Comparison of ENCODE assay signal across 16 cellular contexts in the genomic region with DNA sequence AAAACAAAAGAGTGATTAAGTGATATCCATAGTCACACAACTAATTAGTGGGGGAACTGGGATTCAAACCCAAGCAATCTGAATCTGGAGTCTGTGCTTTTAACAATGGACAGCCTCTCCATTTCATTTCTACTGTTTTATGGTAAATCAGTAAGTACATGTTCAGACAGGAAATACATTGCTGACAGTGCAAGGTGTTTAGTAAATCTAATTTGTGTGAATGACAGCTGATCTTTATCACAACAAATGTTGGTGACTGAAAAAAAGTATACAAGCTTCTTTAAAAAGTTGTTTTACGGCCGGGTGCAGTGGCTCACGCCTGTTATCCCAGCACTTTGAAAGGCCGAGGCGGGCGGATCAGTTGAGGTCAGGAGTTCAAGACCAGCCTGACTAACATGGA. TPM values are rescaled to one million over a fixed set of nuclear protein-coding genes. Genes with fewer than 3 reads are reported as not detected.
DNase-seq lines count a peak whose midpoint lies in the region; ATAC-seq lines count a peak whose summit lies in the region.
"Had no signal": no experiment of that assay in that cellular context is flagged by ENCODE, and none has a peak within 500 bp of the region (broad histone marks: within the 10 kb centered on the region; RNA-seq: fewer than 3 reads in every experiment).

No MANE protein-coding gene starts in this region.

- H3K36me3 Mint-ChIP-seq in activated CD4-positive, alpha-beta T cell treated with anti-CD3 and anti-CD28 coated beads for 36 hours (ENCODE audit: low read depth), result peaks cover 35% of the 10 kb centered on the region
- peaks cover 34% of the 10 kb centered on the region for H3K36me3 Mint-ChIP-seq in CD4-positive, CD25-positive, alpha-beta regulatory T cell
- H3K36me3 Mint-ChIP-seq in activated CD4-positive, alpha-beta memory T cell treated with anti-CD3 and anti-CD28 coated beads for 36 hours, result peaks cover 35% of the 10 kb centered on the region

- DNase-seq in activated CD4-positive, alpha-beta T cell treated with anti-CD3 and anti-CD28 coated beads for 36 hours, result no peak
- DNase-seq in activated CD4-positive, alpha-beta T cell treated with anti-CD3 and anti-CD28 coated beads, Interleukin-2, amount 50 U/mL, for 4 hours, result no peak
- DNase-seq in CD4-positive, CD25-positive, alpha-beta regulatory T cell, result no peak
- DNase-seq in activated CD4-positive, alpha-beta memory T cell treated with anti-CD3 and anti-CD28 coated beads for 36 hours, result no peak
- DNase-seq in epithelial cell of prostate (ENCODE audit: low read depth, low spot score) (no peak), COLO668 (lab: John Stamatoyannopoulos, UW; ENCODE audit: unreplicated experiment) (no peak)
- DNase-seq: COR-L47, Karpas-422, MM.1S, NCI-H1105, NCI-H1694 treated with DMSO at 0.1 percent for 48 hours, NCI-H446, PC-3 had no signal

- intact Hi-C loops in activated CD4-positive, alpha-beta T cell treated with anti-CD3 and anti-CD28 coated beads for 36 hours (cut with DNase I, micrococcal nuclease), result loop anchor here (2.0 to 5.0 kb wide), 2 partner anchors 15 to 36 kb away; no protein-coding TSS in a partner anchor
- intact Hi-C loops in activated CD4-positive, alpha-beta memory T cell treated with anti-CD3 and anti-CD28 coated beads for 36 hours (cut with micrococcal nuclease), result no loop called here

- POLR2A ChIA-PET in activated CD4-positive, alpha-beta T cell treated with anti-CD3 and anti-CD28 coated beads for 36 hours (lab: Charles Lee), result no interaction called here
- POLR2A ChIA-PET in activated CD4-positive, alpha-beta memory T cell treated with anti-CD3 and anti-CD28 coated beads for 36 hours (lab: Charles Lee), result no interaction called here

- peaks cover 36% of the 10 kb centered on the region for H3K4me1 Mint-ChIP-seq in activated CD4-positive, alpha-beta T cell treated with anti-CD3 and anti-CD28 coated beads for 36 hours
- peaks cover 16 to 56% (median 40%) of the 10 kb centered on the region in 4 donors for H3K4me1 Mint-ChIP-seq in CD4-positive, CD25-positive, alpha-beta regulatory T cell
- H3K4me1 Mint-ChIP-seq in activated CD4-positive, alpha-beta memory T cell treated with anti-CD3 and anti-CD28 coated beads for 36 hours (ENCODE audit: low read depth), result peaks cover 53% of the 10 kb centered on the region

- peaks cover 3% of the 10 kb centered on the region for H3K4me1 ChIP-seq in CD4-positive, CD25-positive, alpha-beta regulatory T cell (ENCODE audit: control insufficient read depth, insufficient read depth, low read length, poor library complexity, severe bottlenecking)

- peaks cover 72% of the 10 kb centered on the region for H3K36me3 ChIP-seq in CD4-positive, CD25-positive, alpha-beta regulatory T cell (ENCODE audit: control insufficient read depth, insufficient read depth, low read length)

- H3K9me3 Mint-ChIP-seq in activated CD4-positive, alpha-beta T cell treated with anti-CD3 and anti-CD28 coated beads for 36 hours (ENCODE audit: low read depth), result no peaks in the 10 kb centered on the region
- H3K9me3 Mint-ChIP-seq in CD4-positive, CD25-positive, alpha-beta regulatory T cell, result no peaks in the 10 kb centered on the region
- H3K9me3 Mint-ChIP-seq in activated CD4-positive, alpha-beta memory T cell treated with anti-CD3 and anti-CD28 coated beads for 36 hours, result no peaks in the 10 kb centered on the region

- H3K27me3 Mint-ChIP-seq in activated CD4-positive, alpha-beta T cell treated with anti-CD3 and anti-CD28 coated beads for 36 hours, result no peaks in the 10 kb centered on the region
- no peaks in the 10 kb centered on the region for H3K27me3 Mint-ChIP-seq in CD4-positive, CD25-positive, alpha-beta regulatory T cell
- no peaks in the 10 kb centered on the region for H3K27me3 Mint-ChIP-seq in activated CD4-positive, alpha-beta memory T cell treated with anti-CD3 and anti-CD28 coated beads for 36 hours

- H3K27ac Mint-ChIP-seq in activated CD4-positive, alpha-beta T cell treated with anti-CD3 and anti-CD28 coated beads for 36 hours, result peak overlapping the region; percentile 59
- peak overlapping the region in 2 of 3 donors; percentile 47 to 74 for H3K27ac Mint-ChIP-seq in CD4-positive, CD25-positive, alpha-beta regulatory T cell
- peak overlapping the region; percentile 66 for H3K27ac Mint-ChIP-seq in activated CD4-positive, alpha-beta memory T cell treated with anti-CD3 and anti-CD28 coated beads for 36 hours

- no peaks in the 10 kb centered on the region for H3K27me3 ChIP-seq in CD4-positive, CD25-positive, alpha-beta regulatory T cell (ENCODE audit: control insufficient read depth, insufficient read depth, low read length)

- H3K27ac ChIP-seq in CD4-positive, CD25-positive, alpha-beta regulatory T cell (ENCODE audit: insufficient read depth, low read length, poor library complexity, severe bottlenecking), result no peak overlapping the region
- H3K27ac ChIP-seq in epithelial cell of prostate, result peak overlapping the region; percentile 26
- H3K27ac ChIP-seq: 22Rv1 had no signal

- no peak overlapping the region for H3K4me3 Mint-ChIP-seq in activated CD4-positive, alpha-beta T cell treated with anti-CD3 and anti-CD28 coated beads for 36 hours
- no peak overlapping the region for H3K4me3 Mint-ChIP-seq in CD4-positive, CD25-positive, alpha-beta regulatory T cell
- H3K4me3 Mint-ChIP-seq in activated CD4-positive, alpha-beta memory T cell treated with anti-CD3 and anti-CD28 coated beads for 36 hours, result no peak overlapping the region

- no peak for ATAC-seq in activated CD4-positive, alpha-beta T cell treated with anti-CD3 and anti-CD28 coated beads for 36 hours
- no peak for ATAC-seq in CD4-positive, CD25-positive, alpha-beta regulatory T cell (ENCODE audit: low read depth in 2 of 2)
- ATAC-seq in GM18870 (IDR thresholded peaks at IDR 0.05; ENCODE audit: unreplicated experiment), result no peak
- ATAC-seq in activated CD4-positive, CD25-positive, alpha-beta regulatory T cell treated with anti-CD3 and anti-CD28 coated beads, Interleukin-2, amount 50 U/mL, for 24 hours, result no peak
- ATAC-seq: PC-3 had no signal

- no peaks in the 10 kb centered on the region for H3K9me3 ChIP-seq in CD4-positive, CD25-positive, alpha-beta regulatory T cell (ENCODE audit: control insufficient read depth in 2 of 2, low read length in 2 of 2)

- no peak overlapping the region for H3K4me3 ChIP-seq in CD4-positive, CD25-positive, alpha-beta regulatory T cell (ENCODE audit: low read depth, low read length)

- CTCF ChIA-PET in activated CD4-positive, alpha-beta T cell treated with anti-CD3 and anti-CD28 coated beads for 36 hours (lab: Charles Lee), result no interaction called here
- CTCF ChIA-PET in activated CD4-positive, alpha-beta memory T cell treated with anti-CD3 and anti-CD28 coated beads for 36 hours (lab: Charles Lee), result interaction anchor here (3.6 kb wide), 1 partner anchor 38 kb away, joined by 14 read pairs; no protein-coding TSS in a partner anchor

RNA-seq across cellular contexts. Expression of a gene that starts 20.6 kb away (rescaled TPM):
- 10 to 100 TPM; 39.5 to 41.8 TPM for total RNA-seq in activated CD4-positive, alpha-beta T cell treated with anti-CD3 and anti-CD28 coated beads for 36 hours
- total RNA-seq in CD4-positive, CD25-positive, alpha-beta regulatory T cell, result 15.2 TPM
- polyA plus RNA-seq in CD4-positive, CD25-positive, alpha-beta regulatory T cell, result 1 to 10 TPM; 4.2 to 5.1 (median 4.9) TPM
- 10 to 100 TPM; 38.2 to 39.0 TPM for total RNA-seq in activated CD4-positive, alpha-beta memory T cell treated with anti-CD3 and anti-CD28 coated beads for 36 hours

RNA-seq across cellular contexts. Expression of a gene that starts 25.1 kb away (rescaled TPM):
- 100 to 1,000 TPM; 299 to 380 TPM for total RNA-seq in activated CD4-positive, alpha-beta T cell treated with anti-CD3 and anti-CD28 coated beads for 36 hours
- 358 TPM for total RNA-seq in CD4-positive, CD25-positive, alpha-beta regulatory T cell
- polyA plus RNA-seq in CD4-positive, CD25-positive, alpha-beta regulatory T cell, result 100 to 1,000 TPM; 429 to 518 (median 444) TPM
- total RNA-seq in activated CD4-positive, alpha-beta memory T cell treated with anti-CD3 and anti-CD28 coated beads for 36 hours, result 100 to 1,000 TPM; 270 to 279 TPM

RNA-seq across cellular contexts. Expression of a gene that starts 26.0 kb away (rescaled TPM):
- 100 to 1,000 TPM; 223 to 231 TPM for total RNA-seq in activated CD4-positive, alpha-beta T cell treated with anti-CD3 and anti-CD28 coated beads for 36 hours
- 44.0 TPM for total RNA-seq in CD4-positive, CD25-positive, alpha-beta regulatory T cell
- polyA plus RNA-seq in CD4-positive, CD25-positive, alpha-beta regulatory T cell, result 10 to 100 TPM; 45.5 to 63.9 (median 52.1) TPM
- total RNA-seq in activated CD4-positive, alpha-beta memory T cell treated with anti-CD3 and anti-CD28 coated beads for 36 hours, result 100 to 1,000 TPM; 210 to 214 TPM
